9 cellular contexts compared by ENCODE assay signal in genomic region chr13:32650705-32651311, GRCh38.
DNase-seq lines count a peak whose midpoint lies in the region; ATAC-seq and TF ChIP-seq lines count a peak whose summit lies in the region.
"Had no signal": no experiment of that assay in that cellular context is flagged by ENCODE, and none has a peak within 500 bp of the region (broad histone marks: within the 10 kb centered on the region; RNA-seq: fewer than 3 reads in every experiment).

No MANE protein-coding gene starts in this region.

- CTCF ChIA-PET in CD4-positive, alpha-beta memory T cell (lab: Charles Lee; ENCODE audit: partially characterized antibody) = interaction anchor here (0.6 to 8.6 kb wide), 26 partner anchors 9 to 892 kb away, joined by 3 to 90 read pairs (median 4); partner anchors contain the start of genes N4BP2L2 and PDS5B
- CTCF ChIA-PET in Panc1 (lab: Charles Lee) = interaction anchor here (1.0 kb wide), 1 partner anchor 64 kb away, joined by 3 read pairs; no protein-coding TSS in a partner anchor

- ATAC-seq in HG03520 (IDR thresholded peaks at IDR 0.05; ENCODE audit: unreplicated experiment) (peak; percentile 71), Panc1 (peak; percentile 86), gastroesophageal sphincter (peak; percentile 41)
- ATAC-seq in activated T-cell treated with anti-CD3 and anti-CD28 coated beads, Interleukin-2, amount 50 U/mL, for 72 hours (replicated peaks in 1 of 2) = peak; percentile 78

- no peaks in the 10 kb centered on the region for H3K27me3 ChIP-seq in CD4-positive, alpha-beta memory T cell (ENCODE audit: insufficient read depth, low read length)
- no peaks in the 10 kb centered on the region for H3K27me3 ChIP-seq in Panc1 (ENCODE audit: control insufficient read depth, insufficient read depth, low read length)
- no peaks in the 10 kb centered on the region for H3K27me3 ChIP-seq in gastroesophageal sphincter
- H3K27me3 ChIP-seq in prostate gland (replicated peaks; ENCODE audit: insufficient read depth) = no peaks in the 10 kb centered on the region

- WGBS in gastroesophageal sphincter (ENCODE audit: low coverage in 1 of 2), 2 donors = 23 to 33% methylated on average over 3 of the region's 3 CpGs
- 39% methylated on average over 3 of the region's 3 CpGs for WGBS in prostate gland

- H3K36me3 Mint-ChIP-seq in CD4-positive, alpha-beta memory T cell = peaks cover 18 to 24% of the 10 kb centered on the region in 2 donors
- H3K36me3 Mint-ChIP-seq in activated T-cell treated with anti-CD3 and anti-CD28 coated beads, Interleukin-2, amount 50 U/mL, for 72 hours (ENCODE audit: insufficient read depth in 2 of 2) = peaks cover 6 to 13% of the 10 kb centered on the region in 2 donors

- no TSS peak for BruUV-seq in Panc1 (replicated peaks; lab: Mats Ljungman, UMichigan)

- TF ChIP-seq POLR2A in gastroesophageal sphincter (IDR thresholded peaks at IDR 0.05) = no peak
- no peak for TF ChIP-seq POLR2A in prostate gland (IDR thresholded peaks at IDR 0.05)

- peaks cover 23% of the 10 kb centered on the region for H3K4me1 ChIP-seq in CD4-positive, alpha-beta memory T cell (ENCODE audit: insufficient read depth, low read length)
- H3K4me1 ChIP-seq in Panc1 (ENCODE audit: control insufficient read depth, insufficient read depth, low read length) = peaks cover 3% of the 10 kb centered on the region
- H3K4me1 ChIP-seq in gastroesophageal sphincter = peaks cover 0 to 23% (median 0%) of the 10 kb centered on the region in 3 donors
- no peaks in the 10 kb centered on the region for H3K4me1 ChIP-seq in prostate gland (replicated peaks)

- H3K27me3 Mint-ChIP-seq in CD4-positive, alpha-beta memory T cell = no peaks in the 10 kb centered on the region
- H3K27me3 Mint-ChIP-seq in activated T-cell treated with anti-CD3 and anti-CD28 coated beads, Interleukin-2, amount 50 U/mL, for 72 hours (ENCODE audit: low read depth) = no peaks in the 10 kb centered on the region

- H3K36me3 ChIP-seq in CD4-positive, alpha-beta memory T cell (ENCODE audit: insufficient read depth, low read length) = no peaks in the 10 kb centered on the region
- H3K36me3 ChIP-seq in Panc1 (ENCODE audit: control insufficient read depth, insufficient read depth, low read length) (no peaks in the 10 kb centered on the region), gastroesophageal sphincter (peaks cover 0 to 4% of the 10 kb centered on the region in 2 donors), prostate gland (no peaks in the 10 kb centered on the region)

- intact Hi-C loops in CD4-positive, alpha-beta memory T cell (cut with micrococcal nuclease) = loop anchor here (1.0 to 5.0 kb wide), 5 partner anchors 12 to 1071 kb away; partner anchors contain the start of gene PDS5B
- intact Hi-C loops in Panc1 (cut with micrococcal nuclease; ENCODE audit: unreplicated experiment) (no loop called here), prostate gland (cut with DNase I) (no loop called here)

- H3K27ac ChIP-seq in CD4-positive, alpha-beta memory T cell (ENCODE audit: low read depth, low read length) = no peak overlapping the region
- no peak overlapping the region for H3K27ac ChIP-seq in Panc1 (ENCODE audit: low read length)
- H3K27ac ChIP-seq in gastroesophageal sphincter = no peak overlapping the region
- no peak overlapping the region for H3K27ac ChIP-seq in prostate gland

- no peak overlapping the region for H3K4me3 ChIP-seq in CD4-positive, alpha-beta memory T cell (ENCODE audit: low read length in 2 of 2)
- H3K4me3 ChIP-seq in Panc1 (ENCODE audit: low read depth in 2 of 2, low read length in 2 of 2) (no peak overlapping the region), gastroesophageal sphincter (no peak overlapping the region), prostate gland (no peak overlapping the region)

- peaks cover 24 to 52% (median 40%) of the 10 kb centered on the region in 4 donors for H3K4me1 Mint-ChIP-seq in CD4-positive, alpha-beta memory T cell
- peaks cover 51% of the 10 kb centered on the region for H3K4me1 Mint-ChIP-seq in activated T-cell treated with anti-CD3 and anti-CD28 coated beads, Interleukin-2, amount 50 U/mL, for 72 hours (ENCODE audit: low read depth)

- no peak overlapping the region for H3K4me3 Mint-ChIP-seq in CD4-positive, alpha-beta memory T cell
- H3K4me3 Mint-ChIP-seq in activated T-cell treated with anti-CD3 and anti-CD28 coated beads, Interleukin-2, amount 50 U/mL, for 72 hours = peak overlapping the region; percentile 33 to 57
- H3K4me3 Mint-ChIP-seq: T-helper 1 cell treated with Interleukin-12 subunit alpha and Interleukin-12 subunit beta and Interleukin-4 antibody, amounts not matched to agents 30 μg/mL and 1 μg/mL, for 36 hours had no signal

- POLR2A ChIA-PET in CD4-positive, alpha-beta memory T cell (lab: Charles Lee; ENCODE audit: partially characterized antibody) = interaction anchor here (1.0 to 2.1 kb wide), 4 partner anchors 63 to 892 kb away, joined by 3 to 18 read pairs (median 4); partner anchors contain the start of gene PDS5B
- POLR2A ChIA-PET in Panc1 (lab: Charles Lee) = no interaction called here

- peak; percentile 42 to 56 (median 52) for DNase-seq in CD4-positive, alpha-beta memory T cell
- DNase-seq in GM19240 (ENCODE audit: insufficient read length, low spot score) = peak; percentile 2
- DNase-seq in Panc1 (ENCODE audit: low read depth, low spot score) = no peak
- peak; percentile 59 to 68 for DNase-seq in activated T-cell treated with anti-CD3 and anti-CD28 coated beads, Interleukin-2, amount 50 U/mL, for 72 hours
- peak; percentile 23 for DNase-seq in prostate gland (ENCODE audit: low spot score)
- no peak for DNase-seq in occipital lobe (lab: John Stamatoyannopoulos, UW)

- no peaks in the 10 kb centered on the region for H3K9me3 ChIP-seq in CD4-positive, alpha-beta memory T cell (ENCODE audit: control insufficient read depth in 1 of 2, low read length in 2 of 2)
- H3K9me3 ChIP-seq in Panc1 (ENCODE audit: control insufficient read depth, insufficient read depth, low read depth, low read length) = no peaks in the 10 kb centered on the region
- no peaks in the 10 kb centered on the region for H3K9me3 ChIP-seq in gastroesophageal sphincter
- no peaks in the 10 kb centered on the region for H3K9me3 ChIP-seq in prostate gland

- H3K27ac Mint-ChIP-seq in CD4-positive, alpha-beta memory T cell = peak overlapping the region in 2 of 7 donors; percentile 28 to 44
- H3K27ac Mint-ChIP-seq in activated T-cell treated with anti-CD3 and anti-CD28 coated beads, Interleukin-2, amount 50 U/mL, for 72 hours = peak overlapping the region; percentile 58
- H3K27ac Mint-ChIP-seq: T-helper 1 cell treated with Interleukin-12 subunit alpha and Interleukin-12 subunit beta and Interleukin-4 antibody, amounts not matched to agents 30 μg/mL and 1 μg/mL, for 36 hours had no signal

- no peak for TF ChIP-seq EP300 in gastroesophageal sphincter (IDR thresholded peaks at IDR 0.05)

- in situ Hi-C loops in Panc1 (cut with HindIII; ENCODE audit: low pct_unique_long_range_greater_than_20kb, low sequenced_read_pairs) = no loop called here

- TF ChIP-seq CTCF in Panc1 (IDR thresholded peaks at IDR 0.05) = peak; percentile 82
- peak; percentile 34 to 67 (median 60) for TF ChIP-seq CTCF in gastroesophageal sphincter (IDR thresholded peaks at IDR 0.05)
- TF ChIP-seq CTCF in prostate gland (IDR thresholded peaks at IDR 0.05) = peak in 3 of 4 experiments; percentile 44 to 55 (median 46)

- H3K9me3 Mint-ChIP-seq in CD4-positive, alpha-beta memory T cell = no peaks in the 10 kb centered on the region
- H3K9me3 Mint-ChIP-seq in activated T-cell treated with anti-CD3 and anti-CD28 coated beads, Interleukin-2, amount 50 U/mL, for 72 hours = peaks cover 0 to 5% of the 10 kb centered on the region in 2 donors

Comparison
In these comparisons a context has a peak if more than half of its experiments do, and no peak if none do; other contexts are left out.
1. DNase-seq: peak in CD4-positive, alpha-beta memory T cell (5 of 5), GM19240 (single experiment), activated T-cell treated with anti-CD3 and anti-CD28 coated beads, Interleukin-2, amount 50 U/mL, for 72 hours (2 of 2) and prostate gland (single experiment); none in Panc1 (single experiment) and occipital lobe (single experiment).
2. H3K4me3 Mint-ChIP-seq: peak in activated T-cell treated with anti-CD3 and anti-CD28 coated beads, Interleukin-2, amount 50 U/mL, for 72 hours (2 of 2); none in CD4-positive, alpha-beta memory T cell (0 of 8).
3. Peak in every context shown above with its lines, with median percentiles within 50 percentile points of each other: ATAC-seq and CTCF ChIP-seq.